Comparison of ENCODE assay signal across 9 cellular contexts in genomic region chr9:115524467-115525059, GRCh38.
DNase-seq lines count a peak whose midpoint lies in the region; ATAC-seq and TF ChIP-seq lines count a peak whose summit lies in the region.
"Had no signal": no experiment of that assay in that cellular context is flagged by ENCODE, and none has a peak within 500 bp of the region (broad histone marks: within the 10 kb centered on the region; RNA-seq: fewer than 3 reads in every experiment).

No MANE protein-coding gene starts in this region.

- DNase-seq in BJ (ENCODE audit: low read depth) (peak; percentile 14), GM13977 (ENCODE audit: low spot score) (peak; percentile 35), NCI-H1105 treated with DMSO at 0.1 percent for 48 hours (lab: John Stamatoyannopoulos, UW) (peak; percentile 49), glutamatergic neuron (no peak), retina (peak; percentile 56)
- no peak for DNase-seq in activated CD8-positive, alpha-beta memory T cell treated with anti-CD3 and anti-CD28 coated beads, Interleukin-2, amount 10 ng/mL, durations not matched to agents 7 days and 5 days

- POLR2A ChIA-PET in BJ (lab: Charles Lee) = no interaction called here

- in situ Hi-C loops in GM13977 (cut with MboI; ENCODE audit: low pct_unique_long_range_greater_than_20kb, low sequenced_read_pairs, unreplicated experiment) = loop anchor here (25.0 kb wide), 1 partner anchor 837 kb away; the partner anchor contains the start of gene TEX48

- H3K36me3 Mint-ChIP-seq in glutamatergic neuron (ENCODE audit: unreplicated experiment) = no peaks in the 10 kb centered on the region
- H3K36me3 Mint-ChIP-seq in activated CD8-positive, alpha-beta memory T cell treated with anti-CD3 and anti-CD28 coated beads, Interleukin-2, amount 10 ng/mL, durations not matched to agents 7 days and 5 days = no peaks in the 10 kb centered on the region
- H3K36me3 Mint-ChIP-seq: naive thymus-derived CD8-positive, alpha-beta T cell had no signal

- H3K4me3 Mint-ChIP-seq in glutamatergic neuron (ENCODE audit: unreplicated experiment) = no peak overlapping the region
- H3K4me3 Mint-ChIP-seq in activated CD8-positive, alpha-beta memory T cell treated with anti-CD3 and anti-CD28 coated beads, Interleukin-2, amount 10 ng/mL, durations not matched to agents 7 days and 5 days = no peak overlapping the region
- H3K4me3 Mint-ChIP-seq: naive thymus-derived CD8-positive, alpha-beta T cell had no signal

- no peaks in the 10 kb centered on the region for H3K27me3 Mint-ChIP-seq in glutamatergic neuron (ENCODE audit: unreplicated experiment)
- peaks cover 15% of the 10 kb centered on the region for H3K27me3 Mint-ChIP-seq in activated CD8-positive, alpha-beta memory T cell treated with anti-CD3 and anti-CD28 coated beads, Interleukin-2, amount 10 ng/mL, durations not matched to agents 7 days and 5 days

- H3K27ac Mint-ChIP-seq in glutamatergic neuron (ENCODE audit: unreplicated experiment) = no peak overlapping the region
- H3K27ac Mint-ChIP-seq in activated CD8-positive, alpha-beta memory T cell treated with anti-CD3 and anti-CD28 coated beads, Interleukin-2, amount 10 ng/mL, durations not matched to agents 7 days and 5 days = no peak overlapping the region
- H3K27ac Mint-ChIP-seq: naive thymus-derived CD8-positive, alpha-beta T cell had no signal

- TF ChIP-seq CTCF in BJ (IDR thresholded peaks at IDR 0.05; ENCODE audit: insufficient read depth, low read depth, low read length) (peak; percentile 72), GM13977 (IDR thresholded peaks at IDR 0.05; ENCODE audit: extremely low read depth, insufficient read depth, missing control alignments) (peak; percentile 56), VCaP (conservative IDR thresholded peaks at IDR 0.05) (peak; percentile 87), glutamatergic neuron (IDR thresholded peaks at IDR 0.05; ENCODE audit: partially characterized antibody, unreplicated experiment) (peak; percentile 81)

- no peak overlapping the region for H3K4me3 ChIP-seq in BJ (ENCODE audit: low read depth, low read length)

- H3K27ac ChIP-seq in VCaP = peak overlapping the region; percentile 18; the same call in 1 of the 2 replicates

- peaks cover 7% of the 10 kb centered on the region for H3K4me1 Mint-ChIP-seq in glutamatergic neuron (ENCODE audit: low read depth, unreplicated experiment)
- H3K4me1 Mint-ChIP-seq in activated CD8-positive, alpha-beta memory T cell treated with anti-CD3 and anti-CD28 coated beads, Interleukin-2, amount 10 ng/mL, durations not matched to agents 7 days and 5 days = no peaks in the 10 kb centered on the region
- H3K4me1 Mint-ChIP-seq: naive thymus-derived CD8-positive, alpha-beta T cell had no signal

- no peaks in the 10 kb centered on the region for H3K9me3 Mint-ChIP-seq in glutamatergic neuron (ENCODE audit: unreplicated experiment)
- no peaks in the 10 kb centered on the region for H3K9me3 Mint-ChIP-seq in activated CD8-positive, alpha-beta memory T cell treated with anti-CD3 and anti-CD28 coated beads, Interleukin-2, amount 10 ng/mL, durations not matched to agents 7 days and 5 days (ENCODE audit: low read depth)
- H3K9me3 Mint-ChIP-seq: naive thymus-derived CD8-positive, alpha-beta T cell had no signal

- ATAC-seq in GM19455 (IDR thresholded peaks at IDR 0.05; ENCODE audit: unreplicated experiment) = no peak
- no peak for ATAC-seq in activated CD8-positive, alpha-beta memory T cell treated with anti-CD3 and anti-CD28 coated beads, Interleukin-2, amount 10 ng/mL, durations not matched to agents 7 days and 5 days
- ATAC-seq: naive thymus-derived CD8-positive, alpha-beta T cell had no signal

- no peaks in the 10 kb centered on the region for H3K36me3 ChIP-seq in BJ (ENCODE audit: control insufficient read depth, insufficient read depth, low read length)

- CTCF ChIA-PET in BJ (lab: Yijun Ruan, JAX) = interaction anchor here (0.7 to 2.0 kb wide), 10 partner anchors 129 to 847 kb away, joined by 3 to 5 read pairs (median 3); partner anchors contain the start of gene TNC
- CTCF ChIA-PET in activated CD8-positive, alpha-beta memory T cell treated with anti-CD3 and anti-CD28 coated beads, Interleukin-2, amount 10 ng/mL, durations not matched to agents 7 days and 5 days (lab: Charles Lee) = interaction anchor here (0.8 to 1.8 kb wide), 2 partner anchors 10 to 28 kb away, joined by 3 to 4 read pairs; no protein-coding TSS in a partner anchor

- H3K27me3 ChIP-seq in BJ (ENCODE audit: control insufficient read depth, insufficient read depth, low read length) = no peaks in the 10 kb centered on the region

Comparison
In these comparisons a context has a peak if more than half of its experiments do, and no peak if none do; other contexts are left out.
1. DNase-seq: peak in BJ (single experiment), GM13977 (single experiment), NCI-H1105 treated with DMSO at 0.1 percent for 48 hours (single experiment) and retina (single experiment); none in glutamatergic neuron (single experiment) and activated CD8-positive, alpha-beta memory T cell treated with anti-CD3 and anti-CD28 coated beads, Interleukin-2, amount 10 ng/mL, durations not matched to agents 7 days and 5 days (single experiment).
2. Peak in every context shown above with its lines, with median percentiles within 50 percentile points of each other: CTCF ChIP-seq.